25 cellular contexts compared by ENCODE assay signal in the genomic region with DNA sequence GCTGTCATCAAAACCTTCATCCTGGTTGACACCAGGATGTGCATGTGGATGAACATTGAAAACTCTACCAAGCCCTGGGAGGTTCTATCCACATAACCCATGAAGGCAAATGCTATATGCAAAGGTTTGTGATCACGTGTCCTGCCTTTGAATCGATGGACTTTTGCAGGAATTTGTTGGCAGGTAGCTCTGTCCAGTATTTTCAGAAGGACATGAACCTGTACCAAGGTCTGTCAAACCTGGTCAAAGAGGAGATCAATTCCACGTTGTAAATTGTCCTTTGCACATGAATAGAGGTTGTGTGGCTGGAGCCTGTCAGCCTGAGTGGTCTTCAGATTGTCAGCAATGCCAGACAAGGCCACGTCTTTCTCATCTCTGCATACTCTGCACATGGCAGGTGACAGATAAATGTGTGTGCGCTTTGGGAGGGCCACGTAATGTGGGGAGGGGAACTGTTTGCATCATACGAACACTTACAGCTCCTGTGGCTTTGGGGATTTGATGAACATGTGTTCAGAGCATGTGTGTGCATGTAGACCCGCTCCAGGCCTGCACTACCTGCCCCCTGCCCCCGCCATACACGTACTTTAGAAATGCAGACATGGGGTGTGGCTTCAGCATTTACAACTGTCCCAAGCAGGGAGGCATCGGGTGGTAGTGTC.
"Had no signal": no experiment of that assay in that cellular context is flagged by ENCODE, and none has a peak within 500 bp of the region (broad histone marks: within the 10 kb centered on the region; RNA-seq: fewer than 3 reads in every experiment).

No MANE protein-coding gene starts in this region.

- H3K4me1 ChIP-seq: left lung, prostate gland, testis, transverse colon, vagina had no signal

- DNase-seq: hippocampal formation; kidney glomerular epithelial cell; left cardiac atrium; naive B cell; natural killer cell; nephron progenitor cell; pancreas; retina; right cardiac atrium; stimulated activated CD4-positive, alpha-beta T cell treated with anti-CD3 and anti-CD28 coated beads, Interleukin-12 subunit alpha, Interleukin-12 subunit beta, amount 100 ng/mL, for 4 hours; stimulated activated CD4-positive, alpha-beta T cell treated with anti-CD3 and anti-CD28 coated beads, Interleukin-15, amount 100 ng/mL, for 24 hours; stimulated activated CD4-positive, alpha-beta T cell treated with anti-CD3 and anti-CD28 coated beads, Interleukin-2, amount 100 ng/mL, for 24 hours; stimulated activated CD4-positive, alpha-beta T cell treated with anti-CD3 and anti-CD28 coated beads, Interleukin-4, amount 100 ng/mL, for 1 hour; stimulated activated naive B cell treated with anti-CD40 and anti-IgM and Interleukin-4, amounts not matched to agents 10 μg/mL and 1 μg/mL and 100 μg/mL, for 72 hours; stimulated activated naive CD8-positive, alpha-beta T cell treated with anti-CD3 and anti-CD28 coated beads, Interleukin-15, Interleukin-2, amounts not matched to agents 100 U/mL and 50 U/mL, for 24 hours; stomach; testis; thyroid gland; transverse colon had no signal

- ATAC-seq: left cardiac atrium; left lung; natural killer cell; pancreas; right cardiac atrium; stimulated activated naive B cell treated with anti-CD40 and anti-IgM and Interleukin-4, amounts not matched to agents 10 μg/mL and 1 μg/mL and 100 μg/mL, for 72 hours; stimulated activated naive CD8-positive, alpha-beta T cell treated with anti-CD3 and anti-CD28 coated beads, Interleukin-15, Interleukin-2, amounts not matched to agents 100 U/mL and 50 U/mL, for 24 hours had no signal

- H3K36me3 ChIP-seq: left lung, neural progenitor cell, pancreas, prostate gland, stomach, thyroid gland, transverse colon, upper lobe of left lung, vagina had no signal

- H3K4me3 ChIP-seq: left lung, neural progenitor cell, pancreas, prostate gland, stomach, testis, thyroid gland, transverse colon, upper lobe of left lung, vagina had no signal

- H3K4me2 ChIP-seq: neural progenitor cell had no signal

- H3K9ac ChIP-seq: neural progenitor cell had no signal

- FAIRE-seq: keratinocyte, pancreas had no signal

- H3K27ac ChIP-seq: left lung, neural progenitor cell, pancreas, prostate gland, stomach, testis, thyroid gland, transverse colon, upper lobe of left lung, vagina had no signal

- H2AFZ ChIP-seq: neural progenitor cell had no signal

- H3K9me3 ChIP-seq: left lung, pancreas, prostate gland, stomach, testis, thyroid gland, transverse colon, upper lobe of left lung, vagina had no signal

- H3K27me3 ChIP-seq: neural progenitor cell, pancreas, testis, thyroid gland, transverse colon, upper lobe of left lung, vagina had no signal
